Comparison of ENCODE assay signal across 28 cellular contexts in genomic region chr3:54527521-54527920, GRCh38.
"Had no signal": no experiment of that assay in that cellular context is flagged by ENCODE, and none has a peak within 500 bp of the region (broad histone marks: within the 10 kb centered on the region; RNA-seq: fewer than 3 reads in every experiment).

No MANE protein-coding gene starts in this region.

- H3K9me3 ChIP-seq: colonic mucosa, right lobe of liver, thyroid gland, vagina had no signal

- H3K4me3 ChIP-seq: cardiac muscle cell, colonic mucosa, heart right ventricle, lower lobe of right lung, mucosa of descending colon, right lobe of liver, skin epidermis, thyroid gland, upper lobe of left lung, vagina had no signal

- H3K27ac Mint-ChIP-seq: activated B cell treated with CpG ODN at 0.5 μM for 24 hours; activated CD8-positive, alpha-beta T cell treated with anti-CD3 and anti-CD28 coated beads for 36 hours; activated naive CD4-positive, alpha-beta T cell treated with anti-CD3 and anti-CD28 coated beads, Interleukin-2, amount 50 U/mL, for 24 hours; activated T-helper 17 cell treated with anti-CD3 and anti-CD28 coated beads, Interleukin-2, amount 50 U/mL, for 72 hours; effector memory CD8-positive, alpha-beta T cell; natural killer cell treated with Interleukin-12 subunit alpha and Interleukin-12 subunit beta and Interleukin-15 and Interleukin-18, amount 100 ng/mL, for 72 hours; stimulated activated effector memory CD8-positive, alpha-beta T cell treated with anti-CD3 and anti-CD28 coated beads, Interleukin-12 subunit alpha, Interleukin-12 subunit beta, amount 100 ng/mL, for 72 hours; stimulated activated naive CD8-positive, alpha-beta T cell treated with anti-CD3 and anti-CD28 coated beads, Interleukin-15, Interleukin-2, amounts not matched to agents 100 ng/mL and 50 ng/mL, for 24 hours; T-cell had no signal

- DNase-seq: activated B cell treated with CpG ODN at 0.5 μM for 24 hours; activated CD4-positive, alpha-beta T cell treated with anti-CD3 and anti-CD28 coated beads, Interleukin-2, amount 50 U/mL, for 1 hour; activated CD8-positive, alpha-beta T cell treated with anti-CD3 and anti-CD28 coated beads for 36 hours; activated T-cell treated with anti-CD3 and anti-CD28 coated beads, Interleukin-2, amount 50 U/mL, for 4 hours; anterior cingulate cortex; cerebellar nuclear complex; colonic mucosa; effector memory CD8-positive, alpha-beta T cell; heart right ventricle; kidney glomerular epithelial cell; lower lobe of right lung; mucosa of descending colon; posterior cingulate gyrus; right lobe of liver; stimulated activated CD4-positive, alpha-beta T cell treated with anti-CD3 and anti-CD28 coated beads, Interleukin-4, amount 100 ng/mL, for 24 hours; T-cell; upper lobe of left lung had no signal

- ATAC-seq: activated CD8-positive, alpha-beta T cell treated with anti-CD3 and anti-CD28 coated beads for 36 hours; activated T-cell treated with anti-CD3 and anti-CD28 coated beads, Interleukin-2, amount 50 U/mL, for 4 hours; activated T-helper 17 cell treated with anti-CD3 and anti-CD28 coated beads, Interleukin-2, amount 50 U/mL, for 72 hours; effector memory CD8-positive, alpha-beta T cell; esophagus mucosa; heart right ventricle; left lobe of liver; lower lobe of right lung; mucosa of descending colon; natural killer cell treated with Interleukin-12 subunit alpha and Interleukin-12 subunit beta and Interleukin-15 and Interleukin-18, amount 100 ng/mL, for 72 hours; right lobe of liver; stimulated activated effector memory CD8-positive, alpha-beta T cell treated with anti-CD3 and anti-CD28 coated beads, Interleukin-12 subunit alpha, Interleukin-12 subunit beta, amount 100 ng/mL, for 72 hours; T-cell had no signal

- H3K27ac ChIP-seq: cardiac muscle cell, colonic mucosa, heart right ventricle, lower lobe of right lung, right lobe of liver, thyroid gland, upper lobe of left lung, vagina had no signal

- H3K36me3 Mint-ChIP-seq: activated naive CD4-positive, alpha-beta T cell treated with anti-CD3 and anti-CD28 coated beads, Interleukin-2, amount 50 U/mL, for 24 hours; natural killer cell treated with Interleukin-12 subunit alpha and Interleukin-12 subunit beta and Interleukin-15 and Interleukin-18, amount 100 ng/mL, for 72 hours; stimulated activated effector memory CD8-positive, alpha-beta T cell treated with anti-CD3 and anti-CD28 coated beads, Interleukin-12 subunit alpha, Interleukin-12 subunit beta, amount 100 ng/mL, for 72 hours; T-cell had no signal

- H3K36me3 ChIP-seq: cardiac muscle cell, colonic mucosa, heart right ventricle, lower lobe of right lung, right lobe of liver, thyroid gland, upper lobe of left lung, vagina had no signal

- H3K4me1 ChIP-seq: colonic mucosa, lower lobe of right lung, right lobe of liver, thyroid gland, upper lobe of left lung, vagina had no signal

- H3K27me3 ChIP-seq: cardiac muscle cell, colonic mucosa, heart right ventricle, right lobe of liver, thyroid gland, upper lobe of left lung, vagina had no signal
